Comparison of ENCODE assay signal across 1 cellular context in genomic region chr6:136250686-136251008, GRCh38.
TF ChIP-seq lines count a peak whose summit lies in the region.

No MANE protein-coding gene starts in this region.

TF ChIP-seq in K562, 482 proteins besides CTCF, POLR2A, EP300 and RAD21 (continued from another document):
- TF ChIP-seq ZNF407 (IDR thresholded peaks at IDR 0.05; ENCODE audit: low read depth), result no peak
- no peak for TF ChIP-seq ZNF324 (CRISPR knock-in tag; IDR thresholded peaks at IDR 0.05)
- no peak for TF ChIP-seq ZNF274 (IDR thresholded peaks at IDR 0.05; ENCODE audit: borderline replicate concordance, low read depth, low read length)
- TF ChIP-seq XRCC4 (IDR thresholded peaks at IDR 0.05; ENCODE audit: extremely low read depth, insufficient read depth, insufficient read length), result no peak
- TF ChIP-seq FOSL1 (tag; conservative IDR thresholded peaks at IDR 0.05), result no peak
- TF ChIP-seq NONO (IDR thresholded peaks at IDR 0.05; ENCODE audit: low read depth in 2 of 2, low read length in 1 of 2), result no peak; a peak in 1 of 4 replicates
